In the genomic region with DNA sequence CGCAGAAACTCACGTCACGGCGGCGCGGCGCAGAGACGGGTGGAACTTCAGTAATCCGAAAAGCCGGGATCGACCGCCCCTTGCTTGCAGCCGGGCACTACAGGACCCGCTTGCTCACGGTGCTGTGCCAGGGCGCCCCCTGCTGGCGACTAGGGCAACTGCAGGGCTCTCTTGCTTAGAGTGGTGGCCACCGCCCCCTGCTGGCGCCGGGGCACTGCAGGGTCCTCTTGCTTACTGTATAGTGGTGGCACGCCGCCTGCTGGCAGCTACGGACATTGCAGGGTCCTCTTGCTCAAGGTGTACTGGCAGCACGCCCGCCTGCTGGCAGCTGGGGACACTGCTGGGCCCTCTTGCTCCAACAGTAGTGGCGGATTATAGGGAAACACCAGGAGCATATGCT, we compare ENCODE assay signal across 8 cellular contexts. TPM values are rescaled to one million over a fixed set of nuclear protein-coding genes. Genes with fewer than 3 reads are reported as not detected.
DNase-seq lines count a peak whose midpoint lies in the region; ATAC-seq and TF ChIP-seq lines count a peak whose summit lies in the region.
"Not testable (repeated sequence)": the region's sequence is repeated elsewhere in the genome, so short reads cannot be mapped to it uniquely, and the experiment has no call there.

No MANE protein-coding gene starts in this region.

- H3K4me3 Mint-ChIP-seq in Calu3 (ENCODE audit: low read depth, unreplicated experiment); activated CD4-positive, alpha-beta memory T cell treated with anti-CD3 and anti-CD28 coated beads for 36 hours; activated naive CD4-positive, alpha-beta T cell treated with anti-CD3 and anti-CD28 coated beads, Interleukin-2, amount 10 ng/mL, durations not matched to agents 7 days and 5 days: not testable (repeated sequence)

- peak; percentile 76 for DNase-seq in Calu3
- DNase-seq in activated CD4-positive, alpha-beta memory T cell treated with anti-CD3 and anti-CD28 coated beads for 36 hours, result peak; percentile 93
- peak; percentile 83 for DNase-seq in activated naive CD4-positive, alpha-beta T cell treated with anti-CD3 and anti-CD28 coated beads, Interleukin-2, amount 10 ng/mL, durations not matched to agents 7 days and 5 days
- not testable (repeated sequence) for DNase-seq in epithelial cell of proximal tubule (ENCODE audit: low read depth)
- DNase-seq in mucosa of descending colon, result peak; percentile 77 to 90 (median 80)
- peak; percentile 22 to 46 for DNase-seq in stimulated activated CD4-positive, alpha-beta T cell treated with anti-CD3 and anti-CD28 coated beads, Interleukin-1b, Interleukin-23, amount 100 ng/mL, for 1 hour (ENCODE audit: low read depth in 2 of 2)
- DNase-seq in suprapubic skin (ENCODE audit: low spot score in 2 of 2), result peak; percentile 83 to 86

- not testable (repeated sequence) for H3K4me3 ChIP-seq in OCI-LY3 (ENCODE audit: low read length); epithelial cell of proximal tubule (ENCODE audit: low read depth, low read length); mucosa of descending colon; suprapubic skin

- not testable (repeated sequence) for H3K27ac Mint-ChIP-seq in Calu3 (ENCODE audit: unreplicated experiment); activated CD4-positive, alpha-beta memory T cell treated with anti-CD3 and anti-CD28 coated beads for 36 hours
- H3K27ac Mint-ChIP-seq in activated naive CD4-positive, alpha-beta T cell treated with anti-CD3 and anti-CD28 coated beads, Interleukin-2, amount 10 ng/mL, durations not matched to agents 7 days and 5 days, result peak overlapping the region; percentile 14

- H2AFZ ChIP-seq in OCI-LY3 (ENCODE audit: low read depth, low read length), result not testable (repeated sequence)

- H3K9me3 ChIP-seq in OCI-LY3 (ENCODE audit: insufficient read depth, low read length); mucosa of descending colon; suprapubic skin: not testable (repeated sequence)

- not testable (repeated sequence) for BruUV-seq in Calu3 (replicated peaks; lab: Mats Ljungman, UMichigan)

- H3K4me2 ChIP-seq in OCI-LY3 (ENCODE audit: low read length), result not testable (repeated sequence)

- TF ChIP-seq CTCF in Calu3 (IDR thresholded peaks at IDR 0.05; ENCODE audit: unreplicated experiment) (peak; percentile 92), OCI-LY3 (IDR thresholded peaks at IDR 0.05; ENCODE audit: low read depth, low read length) (peak; percentile 15; the same call in 1 of the 2 replicates), epithelial cell of proximal tubule (conservative IDR thresholded peaks at IDR 0.05; ENCODE audit: low read depth, low read length) (peak; percentile 44), mucosa of descending colon (IDR thresholded peaks at IDR 0.05) (peak; percentile 28), suprapubic skin (IDR thresholded peaks at IDR 0.05) (peak in 1 of 2 donors; percentile 42)

- H4K20me1 ChIP-seq in OCI-LY3 (ENCODE audit: insufficient read depth, low read length), result not testable (repeated sequence)

- not testable (repeated sequence) for H3K27me3 ChIP-seq in OCI-LY3 (ENCODE audit: low read depth, low read length); suprapubic skin

- not testable (repeated sequence) for TF ChIP-seq POLR2A in suprapubic skin (IDR thresholded peaks at IDR 0.05)

- no CpG with 5 or more reads among the region's 26 CpGs for WGBS in suprapubic skin

- H3K36me3 Mint-ChIP-seq in Calu3 (ENCODE audit: insufficient read depth, unreplicated experiment); activated CD4-positive, alpha-beta memory T cell treated with anti-CD3 and anti-CD28 coated beads for 36 hours; activated naive CD4-positive, alpha-beta T cell treated with anti-CD3 and anti-CD28 coated beads, Interleukin-2, amount 10 ng/mL, durations not matched to agents 7 days and 5 days: not testable (repeated sequence)

- intact Hi-C loops in Calu3 (cut with micrococcal nuclease; ENCODE audit: unreplicated experiment); activated CD4-positive, alpha-beta memory T cell treated with anti-CD3 and anti-CD28 coated beads for 36 hours (cut with micrococcal nuclease); mucosa of descending colon (cut with DNase I, micrococcal nuclease): not testable (repeated sequence)

- not testable (repeated sequence) for H3K27ac ChIP-seq in OCI-LY3 (ENCODE audit: low read length); suprapubic skin

- CTCF ChIA-PET in Calu3 (lab: Charles Lee); activated CD4-positive, alpha-beta memory T cell treated with anti-CD3 and anti-CD28 coated beads for 36 hours (lab: Charles Lee); activated naive CD4-positive, alpha-beta T cell treated with anti-CD3 and anti-CD28 coated beads, Interleukin-2, amount 10 ng/mL, durations not matched to agents 7 days and 5 days (lab: Charles Lee): not testable (repeated sequence)

- not testable (repeated sequence) for H3K4me1 ChIP-seq in OCI-LY3 (ENCODE audit: low read length); mucosa of descending colon (ENCODE audit: low read depth); suprapubic skin

- H3K27me3 Mint-ChIP-seq in Calu3 (ENCODE audit: unreplicated experiment); activated CD4-positive, alpha-beta memory T cell treated with anti-CD3 and anti-CD28 coated beads for 36 hours; activated naive CD4-positive, alpha-beta T cell treated with anti-CD3 and anti-CD28 coated beads, Interleukin-2, amount 10 ng/mL, durations not matched to agents 7 days and 5 days: not testable (repeated sequence)

- not testable (repeated sequence) for TF ChIP-seq EP300 in suprapubic skin (IDR thresholded peaks at IDR 0.05)

- not testable (repeated sequence) for H3K79me2 ChIP-seq in OCI-LY3 (ENCODE audit: low read length)

- H3K9ac ChIP-seq in OCI-LY3 (ENCODE audit: low read length), result not testable (repeated sequence)

- not testable (repeated sequence) for H3K36me3 ChIP-seq in OCI-LY3 (replicated peaks; ENCODE audit: low read depth, low read length); mucosa of descending colon (ENCODE audit: low read depth); suprapubic skin

- POLR2A ChIA-PET in activated CD4-positive, alpha-beta memory T cell treated with anti-CD3 and anti-CD28 coated beads for 36 hours (lab: Charles Lee), result not testable (repeated sequence)

- not testable (repeated sequence) for H3K4me1 Mint-ChIP-seq in Calu3 (ENCODE audit: low read depth, unreplicated experiment); activated CD4-positive, alpha-beta memory T cell treated with anti-CD3 and anti-CD28 coated beads for 36 hours (ENCODE audit: low read depth); activated naive CD4-positive, alpha-beta T cell treated with anti-CD3 and anti-CD28 coated beads, Interleukin-2, amount 10 ng/mL, durations not matched to agents 7 days and 5 days

- H3K9me3 Mint-ChIP-seq in Calu3 (ENCODE audit: low read depth, unreplicated experiment); activated CD4-positive, alpha-beta memory T cell treated with anti-CD3 and anti-CD28 coated beads for 36 hours; activated naive CD4-positive, alpha-beta T cell treated with anti-CD3 and anti-CD28 coated beads, Interleukin-2, amount 10 ng/mL, durations not matched to agents 7 days and 5 days: not testable (repeated sequence)

- peak; percentile 62 for ATAC-seq in mucosa of descending colon

RNA-seq across cellular contexts. Expression of a gene that starts 18.1 kb away (rescaled TPM):
- total RNA-seq in Calu3 (2022), result 14.4 and 17.2 TPM in 2 replicates
- 10 to 100 TPM; 20.8 to 22.3 TPM for total RNA-seq in activated CD4-positive, alpha-beta memory T cell treated with anti-CD3 and anti-CD28 coated beads for 36 hours
- 2.9 and 4.7 TPM in 2 replicates for total RNA-seq in epithelial cell of proximal tubule
- 10 to 100 TPM; 18.4 to 33.8 (median 21.7) TPM for total RNA-seq in mucosa of descending colon
- 10 to 100 TPM in 2 of 4 donors, 1 to 10 TPM in 2; 3.3 to 22.4 (median 10.1) TPM for total RNA-seq in suprapubic skin
